ENCODE assay signal across 19 cellular contexts in genomic region chr7:20270371-20270770, GRCh38. TPM values are rescaled to one million over a fixed set of nuclear protein-coding genes. Genes with fewer than 3 reads are reported as not detected.
DNase-seq lines count a peak whose midpoint lies in the region; ATAC-seq, FAIRE-seq and TF ChIP-seq lines count a peak whose summit lies in the region.
"Had no signal": no experiment of that assay in that cellular context is flagged by ENCODE, and none has a peak within 500 bp of the region (broad histone marks: within the 10 kb centered on the region; RNA-seq: fewer than 3 reads in every experiment).

No MANE protein-coding gene starts in this region.

- H3K9me1 ChIP-seq in K562 (ENCODE audit: control insufficient read depth, insufficient read depth, low read length) = no peaks in the 10 kb centered on the region

- no peak overlapping the region for H3K4me3 ChIP-seq in heart right ventricle
- no peak overlapping the region for H3K4me3 ChIP-seq in KMS-11 (IDR thresholded peaks at IDR 0.05; ENCODE audit: insufficient read depth, low read depth, low read length)
- H3K4me3 ChIP-seq in K562 = no peak overlapping the region
- H3K4me3 ChIP-seq in testis = no peak overlapping the region
- H3K4me3 ChIP-seq: BLaER1, SJSA1 had no signal

- peaks cover 0 to 3% (median 0%) of the 10 kb centered on the region in 11 donors for H3K9me3 ChIP-seq in heart right ventricle
- no peaks in the 10 kb centered on the region for H3K9me3 ChIP-seq in K562 (replicated peaks; ENCODE audit: control insufficient read depth, insufficient read depth, low read depth, low read length)
- no peaks in the 10 kb centered on the region for H3K9me3 ChIP-seq in testis
- H3K9me3 ChIP-seq: BLaER1, SJSA1 had no signal

- H3K9ac ChIP-seq in KMS-11 = peak overlapping the region; percentile 46; the same call in 1 of the 2 replicates
- H3K9ac ChIP-seq in K562 (ENCODE audit: insufficient read depth in 1 of 2, low read depth in 2 of 2, low read length in 2 of 2) = no peak overlapping the region
- H3K9ac ChIP-seq: BLaER1 had no signal

- H2AFZ ChIP-seq in KMS-11 (ENCODE audit: low read depth) (peak overlapping the region; percentile 76), K562 (ENCODE audit: low read depth, low read length) (peak overlapping the region; percentile 79)

- peaks cover 0 to 7% (median 0%) of the 10 kb centered on the region in 9 donors for H3K4me1 ChIP-seq in heart right ventricle
- peaks cover 50% of the 10 kb centered on the region for H3K4me1 ChIP-seq in KMS-11 (ENCODE audit: low read depth, poor library complexity, severe bottlenecking)
- H3K4me1 ChIP-seq in K562 (replicated peaks in 1 of 2; ENCODE audit: control insufficient read depth in 2 of 2, insufficient read depth in 2 of 2, low read length in 2 of 2) = peaks cover 0 to 8% of the 10 kb centered on the region in 2 experiments; a peak in 1 of 5 replicates
- H3K4me1 ChIP-seq in testis = peaks cover 7% of the 10 kb centered on the region
- H3K4me1 ChIP-seq: BLaER1 had no signal

- no peaks in the 10 kb centered on the region for H3K27me3 ChIP-seq in heart right ventricle
- H3K27me3 ChIP-seq in KMS-11 (ENCODE audit: insufficient read depth, low read depth) = no peaks in the 10 kb centered on the region
- H3K27me3 ChIP-seq in K562 (ENCODE audit: control insufficient read depth in 2 of 2, insufficient read depth in 2 of 2, low read length in 2 of 2) = no peaks in the 10 kb centered on the region
- H3K27me3 ChIP-seq in testis = no peaks in the 10 kb centered on the region
- H3K27me3 ChIP-seq: BLaER1, SJSA1 had no signal

- DNase-seq in heart right ventricle (no peak), Right ventricle myocardium inferior (ENCODE audit: missing footprints) (no peak), K562 (ENCODE audit: extremely low read depth in 1 of 4, low spot score in 3 of 4) (no peak), testis (no peak), AG08395 (ENCODE audit: low spot score) (no peak), DMS53 (lab: John Stamatoyannopoulos, UW) (no peak)
- no peak for DNase-seq in activated CD4-positive, alpha-beta T cell treated with anti-CD3 and anti-CD28 coated beads for 4 hours
- DNase-seq: CD8-positive, alpha-beta T cell; DMS79; H7; MV-4-11; NCI-H1417; NCI-H510A had no signal

- H3K27ac ChIP-seq in heart right ventricle (peak overlapping the region in 6 of 10 donors; percentile 10 to 59 (median 31)), KMS-11 (peak overlapping the region; percentile 64; the same call in 1 of the 2 replicates), K562 (ENCODE audit: extremely low read depth, low read depth, low read length) (no peak overlapping the region), testis (peak overlapping the region; percentile 53 to 79)
- H3K27ac ChIP-seq: BLaER1, RWPE1, SJSA1 had no signal

- TF ChIP-seq RAD21 in K562 (CRISPR knock-in tag; conservative IDR thresholded peaks at IDR 0.05 in 1 of 2, IDR thresholded peaks at IDR 0.05 in 1 of 2) = no peak

- H3K36me3 ChIP-seq in heart right ventricle (no peaks in the 10 kb centered on the region), KMS-11 (ENCODE audit: insufficient read depth) (no peaks in the 10 kb centered on the region), K562 (ENCODE audit: control insufficient read depth, insufficient read depth, low read length) (no peaks in the 10 kb centered on the region), testis (ENCODE audit: low read depth, missing control alignments) (no peaks in the 10 kb centered on the region)
- H3K36me3 ChIP-seq: BLaER1, SJSA1 had no signal

- in situ Hi-C loops in K562 (cut with MboI) = no loop called here

- H3K4me2 ChIP-seq in KMS-11 (peak overlapping the region; percentile 89), K562 (ENCODE audit: insufficient read depth, low read length) (peak overlapping the region; percentile 2; the same call in 1 of the 2 replicates)
- H3K4me2 ChIP-seq: BLaER1 had no signal

- TF ChIP-seq CTCF in heart right ventricle (IDR thresholded peaks at IDR 0.05) (no peak), KMS-11 (conservative IDR thresholded peaks at IDR 0.05; ENCODE audit: low read depth, low read length) (no peak), K562 (IDR thresholded peaks at IDR 0.05 in 2 of 3, conservative IDR thresholded peaks at IDR 0.05 in 1 of 3; ENCODE audit: insufficient read depth in 2 of 3, low read depth in 1 of 3, low read length in 3 of 3) (no peak), testis (IDR thresholded peaks at IDR 0.05) (no peak)

- BruUV-seq in K562 (replicated peaks; lab: Mats Ljungman, UMichigan) = no TSS peak

- TF ChIP-seq EP300 in K562 (IDR thresholded peaks at IDR 0.05; ENCODE audit: low read length) = no peak

- TF ChIP-seq POLR2A in K562 (conservative IDR thresholded peaks at IDR 0.05) (no peak), testis (IDR thresholded peaks at IDR 0.05) (no peak)

- intact Hi-C loops in heart right ventricle (cut with DNase I) (no loop called here), Right ventricle myocardium inferior (cut with DNase I) (no loop called here), K562 (cut with micrococcal nuclease) (no loop called here), testis (cut with DNase I; ENCODE audit: low total_unique reads) (no loop called here)

- 65 to 81% methylated on average over 2 of the region's 2 CpGs for WGBS in heart right ventricle, 2 donors
- WGBS in K562 (ENCODE audit: insufficient coverage, low coverage, missing lambda C conversion rate) = 57% methylated on average over 2 of the region's 2 CpGs
- 31 to 55% methylated on average over 2 of the region's 2 CpGs for WGBS in testis, 2 donors

- H3K79me2 ChIP-seq in KMS-11 (ENCODE audit: insufficient read depth, low read depth) (no peaks in the 10 kb centered on the region), K562 (ENCODE audit: control insufficient read depth, insufficient read depth, low read length) (no peaks in the 10 kb centered on the region)

- POLR2A ChIA-PET in K562 (lab: Yijun Ruan, JAX) = interaction anchor here (1.2 to 1.5 kb wide), 3 partner anchors 19 to 51 kb away, joined by 3 to 4 read pairs (median 3); no protein-coding TSS in a partner anchor

- CTCF ChIA-PET in K562 (lab: Yijun Ruan, JAX; ENCODE audit: low intra/inter-chr PET ratio) = no interaction called here

- peak in 4 of 8 donors; percentile 50 to 58 (median 57) for ATAC-seq in heart right ventricle
- ATAC-seq in Right ventricle myocardium inferior = no peak
- ATAC-seq in K562 = no peak; the same call in 2 of the 3 replicates
- ATAC-seq: CD8-positive, alpha-beta T cell had no signal

- no peak for FAIRE-seq in K562 (lab: Jason Lieb, UNC)

- H4K20me1 ChIP-seq in KMS-11 (ENCODE audit: insufficient read depth) = no peaks in the 10 kb centered on the region
- H4K20me1 ChIP-seq in K562 (replicated peaks; ENCODE audit: control insufficient read depth, insufficient read depth, low read length) = no peaks in the 10 kb centered on the region
- H4K20me1 ChIP-seq: BLaER1 had no signal

TF ChIP-seq in K562, 482 proteins besides CTCF, POLR2A, EP300 and RAD21 (continues in another document):
- TF ChIP-seq NKRF (IDR thresholded peaks at IDR 0.05; ENCODE audit: borderline replicate concordance) (no peak), ATF2 (CRISPR knock-in tag; IDR thresholded peaks at IDR 0.05) (no peak)

RNA-seq across cellular contexts. Expression of gene MACC1, which starts 53.2 kb away (rescaled TPM):
- total RNA-seq in heart right ventricle (under 1 TPM in 7 of 10 donors, not detected in 3; 0.02 to 0.82 (median 0.26) TPM), Right ventricle myocardium inferior (0.16 TPM), K562 (2014; rRNA removed) (10.4 and 12.6 TPM in 2 replicates), K562 (2014; rRNA removed; fragmentation: Illumina TruSeq; extraction: Trizol) (30.2 and 36.7 TPM in 2 replicates), K562 (2015; rRNA removed; fragmentation: Illumina TruSeq; extraction: Trizol) (16.7 and 17.8 TPM in 2 replicates), K562 (2021) (16.1 and 20.4 TPM in 2 replicates), testis (under 1 TPM; 0.74 to 0.79 TPM)
- polyA plus RNA-seq in heart right ventricle (under 1 TPM in 1 of 2 donors, not detected in 1; under 0.01 TPM), K562 (2011; rRNA removed) (5.1 and 12.7 TPM in 2 replicates), K562 (2014; fragmentation: Illumina TruSeq; extraction: Trizol) (9.1 and 9.6 TPM in 2 replicates), K562 (2014; fragmentation: Nextera tagmentation; extraction: Ambion mirVana) (1 to 10 TPM; 7.5 to 8.6 TPM), K562 (2014; rRNA removed) (4.4 and 5.9 TPM in 2 replicates), testis (ENCODE audit: insufficient read depth, low read depth, low replicate concordance) (0.17 TPM)
- total RNA-seq in K562 (2011; cell fraction: chromatin; rRNA removed; ENCODE audit: low replicate concordance) = 22.2 and 81.4 TPM in 2 replicates
- 6.7 and 10.3 TPM in 2 replicates for total RNA-seq in K562 (2011; cell fraction: nucleolus; rRNA removed)
- 21.9 and 60.5 TPM in 2 replicates for total RNA-seq in K562 (2011; cell fraction: nucleoplasm; rRNA removed)
- 1.9 and 2.4 TPM in 2 replicates for polyA plus RNA-seq in K562 (2011; cell fraction: cytosol; rRNA removed)
- polyA plus RNA-seq in K562 (2011; cell fraction: nucleus; rRNA removed) = 4.5 and 6.4 TPM in 2 replicates
- 5.6 and 6.9 TPM in 2 replicates for polyA plus RNA-seq in K562 (2012)
- 25.1 and 40.4 TPM in 2 replicates for polyA minus RNA-seq in K562 (2011; rRNA and poly(A)+ RNA removed)
- 9.4 and 19.5 TPM in 2 replicates for polyA minus RNA-seq in K562 (2011; cell fraction: cytosol; rRNA and poly(A)+ RNA removed)
- polyA minus RNA-seq in K562 (2011; cell fraction: nucleus; rRNA and poly(A)+ RNA removed) = 13.6 and 17.3 TPM in 2 replicates
- total RNA-seq: A172, HT1080, SJSA1 had no signal
